ENCODE assay signal across 24 cellular contexts in genomic region chr6:21496749-21497148, GRCh38.
"Had no signal": no experiment of that assay in that cellular context is flagged by ENCODE, and none has a peak within 500 bp of the region (broad histone marks: within the 10 kb centered on the region; RNA-seq: fewer than 3 reads in every experiment).

No MANE protein-coding gene starts in this region.

- H3K27me3 Mint-ChIP-seq: activated naive CD4-positive, alpha-beta T cell treated with anti-CD3 and anti-CD28 coated beads, Interleukin-2, amount 10 ng/mL, durations not matched to agents 7 days and 5 days; activated naive CD8-positive, alpha-beta T cell treated with anti-CD3 and anti-CD28 coated beads, Interleukin-2, amount 50 U/mL, for 24 hours; stimulated activated naive CD8-positive, alpha-beta T cell treated with anti-CD3 and anti-CD28 coated beads, Interleukin-15, Interleukin-2, amounts not matched to agents 100 ng/mL and 50 ng/mL, for 24 hours had no signal

- ATAC-seq: activated naive CD8-positive, alpha-beta T cell treated with anti-CD3 and anti-CD28 coated beads, Interleukin-2, amount 50 U/mL, for 24 hours; esophagus mucosa; left lobe of liver; psoas muscle; right cardiac atrium had no signal

- H3K36me3 ChIP-seq: breast epithelium, suprapubic skin, transverse colon had no signal

- H3K4me3 ChIP-seq: breast epithelium, coronary artery, psoas muscle, skin epidermis, suprapubic skin, transverse colon had no signal

- H3K4me1 Mint-ChIP-seq: activated naive CD4-positive, alpha-beta T cell treated with anti-CD3 and anti-CD28 coated beads, Interleukin-2, amount 10 ng/mL, durations not matched to agents 7 days and 5 days; activated naive CD8-positive, alpha-beta T cell treated with anti-CD3 and anti-CD28 coated beads, Interleukin-2, amount 50 U/mL, for 24 hours had no signal

- H3K36me3 Mint-ChIP-seq: activated naive CD4-positive, alpha-beta T cell treated with anti-CD3 and anti-CD28 coated beads, Interleukin-2, amount 10 ng/mL, durations not matched to agents 7 days and 5 days had no signal

- H3K9me3 Mint-ChIP-seq: activated naive CD4-positive, alpha-beta T cell treated with anti-CD3 and anti-CD28 coated beads, Interleukin-2, amount 10 ng/mL, durations not matched to agents 7 days and 5 days; activated naive CD8-positive, alpha-beta T cell treated with anti-CD3 and anti-CD28 coated beads, Interleukin-2, amount 50 U/mL, for 24 hours; stimulated activated naive CD8-positive, alpha-beta T cell treated with anti-CD3 and anti-CD28 coated beads, Interleukin-15, Interleukin-2, amounts not matched to agents 100 ng/mL and 50 ng/mL, for 24 hours had no signal

- H3K4me3 Mint-ChIP-seq: activated naive CD4-positive, alpha-beta T cell treated with anti-CD3 and anti-CD28 coated beads, Interleukin-2, amount 10 ng/mL, durations not matched to agents 7 days and 5 days; activated naive CD8-positive, alpha-beta T cell treated with anti-CD3 and anti-CD28 coated beads, Interleukin-2, amount 50 U/mL, for 24 hours; nephron progenitor cell; stimulated activated naive CD8-positive, alpha-beta T cell treated with anti-CD3 and anti-CD28 coated beads, Interleukin-15, Interleukin-2, amounts not matched to agents 100 ng/mL and 50 ng/mL, for 24 hours had no signal

- H3K27ac ChIP-seq: breast epithelium, coronary artery, psoas muscle, skin epidermis, transverse colon, VCaP had no signal

- H3K27me3 ChIP-seq: breast epithelium, suprapubic skin, transverse colon had no signal

- DNase-seq: activated CD4-positive, alpha-beta T cell treated with anti-CD3 and anti-CD28 coated beads, Interleukin-2, amount 50 U/mL, for 1 hour; activated CD4-positive, CD25-positive, alpha-beta regulatory T cell treated with anti-CD3 and anti-CD28 coated beads, Interleukin-2, amount 50 U/mL, for 72 hours; activated CD8-positive, alpha-beta memory T cell treated with anti-CD3 and anti-CD28 coated beads, Interleukin-2, amount 50 U/mL, for 4 hours; activated effector memory CD4-positive, alpha-beta T cell treated with Interleukin-2 at 50 U/mL for 16 hours; activated naive CD4-positive, alpha-beta T cell treated with anti-CD3 and anti-CD28 coated beads, Interleukin-2, amount 10 ng/mL, durations not matched to agents 7 days and 5 days; activated naive CD8-positive, alpha-beta T cell treated with anti-CD3 and anti-CD28 coated beads, Interleukin-2, amount 50 U/mL, for 24 hours; activated T-cell treated with anti-CD3 and anti-CD28 coated beads, Interleukin-2, amount 50 U/mL, for 48 hours; kidney; midbrain; nephron progenitor cell; psoas muscle; right cardiac atrium; stimulated activated CD4-positive, alpha-beta T cell treated with anti-CD3 and anti-CD28 coated beads, Interleukin-2, amount 100 ng/mL, for 48 hours; SW 1271; T-helper 2 cell; transverse colon had no signal

- H3K9me3 ChIP-seq: breast epithelium, psoas muscle, suprapubic skin, transverse colon had no signal

- H3K27ac Mint-ChIP-seq: activated naive CD4-positive, alpha-beta T cell treated with anti-CD3 and anti-CD28 coated beads, Interleukin-2, amount 10 ng/mL, durations not matched to agents 7 days and 5 days; activated naive CD8-positive, alpha-beta T cell treated with anti-CD3 and anti-CD28 coated beads, Interleukin-2, amount 50 U/mL, for 24 hours; nephron progenitor cell; stimulated activated naive CD8-positive, alpha-beta T cell treated with anti-CD3 and anti-CD28 coated beads, Interleukin-15, Interleukin-2, amounts not matched to agents 100 ng/mL and 50 ng/mL, for 24 hours had no signal
